14 cellular contexts compared by ENCODE assay signal in genomic region chr1:115302390-115302961, GRCh38. TPM values are rescaled to one million over a fixed set of nuclear protein-coding genes. Genes with fewer than 3 reads are reported as not detected.
DNase-seq lines count a peak whose midpoint lies in the region; ATAC-seq, FAIRE-seq and TF ChIP-seq lines count a peak whose summit lies in the region.
"Had no signal": no experiment of that assay in that cellular context is flagged by ENCODE, and none has a peak within 500 bp of the region (broad histone marks: within the 10 kb centered on the region; RNA-seq: fewer than 3 reads in every experiment).

No MANE protein-coding gene starts in this region.

- H3K4me2 ChIP-seq in hepatocyte, result no peak overlapping the region
- H3K4me2 ChIP-seq: PC-9 had no signal

- H4K20me1 ChIP-seq in hepatocyte (ENCODE audit: insufficient read depth, poor library complexity, severe bottlenecking), result no peaks in the 10 kb centered on the region

- H3K9me2 ChIP-seq in hepatocyte (replicated peaks; ENCODE audit: insufficient read depth), result no peaks in the 10 kb centered on the region

- H3K4me1 ChIP-seq in hepatocyte (ENCODE audit: insufficient read depth) (peaks cover 29% of the 10 kb centered on the region), thyroid gland (no peaks in the 10 kb centered on the region)
- H3K4me1 ChIP-seq: BE2C had no signal

- TF ChIP-seq CTCF in bronchial epithelial cell (IDR thresholded peaks at IDR 0.05; ENCODE audit: insufficient read depth, low read length, severe bottlenecking) (no peak), hepatocyte (IDR thresholded peaks at IDR 0.05; ENCODE audit: poor library complexity) (no peak), thyroid gland (IDR thresholded peaks at IDR 0.05) (no peak)

- no peaks in the 10 kb centered on the region for H3K27me3 ChIP-seq in bronchial epithelial cell (ENCODE audit: control insufficient read depth, insufficient read depth, low read length)
- H3K27me3 ChIP-seq in hepatocyte, result no peaks in the 10 kb centered on the region
- H3K27me3 ChIP-seq in thyroid gland, result no peaks in the 10 kb centered on the region
- H3K27me3 ChIP-seq: BE2C had no signal

- intact Hi-C loops in thyroid gland (cut with DNase I), result no loop called here

- no peak for TF ChIP-seq POLR2A in thyroid gland (IDR thresholded peaks at IDR 0.05)

- H3K27ac ChIP-seq in hepatocyte (peak overlapping the region; percentile 77), thyroid gland (no peak overlapping the region)
- H3K27ac ChIP-seq: PC-9 had no signal

- DNase-seq in A172 (ENCODE audit: low spot score) (peak; percentile 38), HS-5 (ENCODE audit: low read depth) (peak; percentile 65), bronchial epithelial cell (ENCODE audit: low read depth) (peak; percentile 90), hepatocyte (ENCODE audit: low spot score) (peak; percentile 32), thyroid gland (no peak), germinal center (ENCODE audit: low spot score) (no peak)
- DNase-seq: activated B cell treated with CpG ODN at 0.5 μM for 24 hours; activated naive CD4-positive, alpha-beta T cell; BE2C; MM.1S; stimulated activated naive B cell treated with anti-CD40 and anti-IgM and Interleukin-4, amounts not matched to agents 10 μg/mL and 1 μg/mL and 100 μg/mL, for 72 hours had no signal

- H3K36me3 ChIP-seq in bronchial epithelial cell (ENCODE audit: control insufficient read depth, insufficient read depth, low read length) (no peaks in the 10 kb centered on the region), hepatocyte (replicated peaks; ENCODE audit: insufficient read depth, low read depth) (no peaks in the 10 kb centered on the region), thyroid gland (no peaks in the 10 kb centered on the region)
- H3K36me3 ChIP-seq: BE2C had no signal

- no peak for ATAC-seq in HG03280 (IDR thresholded peaks at IDR 0.05; ENCODE audit: unreplicated experiment)
- no peak for ATAC-seq in GM19463 (IDR thresholded peaks at IDR 0.05; ENCODE audit: unreplicated experiment)
- ATAC-seq: stimulated activated naive B cell treated with anti-CD40 and anti-IgM and Interleukin-4, amounts not matched to agents 10 μg/mL and 1 μg/mL and 100 μg/mL, for 72 hours had no signal

- H2AFZ ChIP-seq in hepatocyte, result no peak overlapping the region
- H2AFZ ChIP-seq: PC-9 had no signal

- no peaks in the 10 kb centered on the region for H3K79me2 ChIP-seq in hepatocyte

- no peak for FAIRE-seq in bronchial epithelial cell (lab: Jason Lieb, UNC)

- H3K4me3 ChIP-seq in bronchial epithelial cell (ENCODE audit: low read depth, low read length) (no peak overlapping the region), hepatocyte (no peak overlapping the region), thyroid gland (replicated peaks in 1 of 3) (no peak overlapping the region)
- H3K4me3 ChIP-seq: PC-9 had no signal

- 41% methylated on average over 9 of the region's 9 CpGs for WGBS in hepatocyte (ENCODE audit: low lambda C conversion rate, missing lambda C conversion rate)
- 77 to 81% methylated on average over 9 of the region's 9 CpGs for WGBS in thyroid gland, 2 donors

- H3K9me3 ChIP-seq in hepatocyte (ENCODE audit: low read depth) (no peaks in the 10 kb centered on the region), thyroid gland (no peaks in the 10 kb centered on the region)
- H3K9me3 ChIP-seq: BE2C had no signal

RNA-seq across cellular contexts. Expression of gene NGF, which starts 35.6 kb away (rescaled TPM):
- total RNA-seq in A172 (2014; rRNA removed; shearing (Covaris generic)), result 1.7 and 2.8 TPM in 2 replicates
- 1.1 and 6.1 TPM in 2 replicates for total RNA-seq in bronchial epithelial cell
- total RNA-seq in hepatocyte, result 0.37 and 0.64 TPM in 2 replicates
- 0.60 and 2.6 TPM in 2 replicates for polyA plus RNA-seq in hepatocyte
- 1 to 10 TPM in 3 of 4 donors, not detected in 1; 2.8 to 4.0 (median 3.2) TPM for total RNA-seq in thyroid gland
- total RNA-seq: activated B cell treated with CpG ODN at 0.5 μM for 24 hours had no signal

Comparison
In these comparisons a context has a peak if more than half of its experiments do, and no peak if none do; other contexts are left out.
1. DNase-seq: peak in A172 (single experiment), HS-5 (single experiment), bronchial epithelial cell (single experiment) and hepatocyte (single experiment); none in thyroid gland (0 of 2) and germinal center (single experiment).